8 cellular contexts compared by ENCODE assay signal in the genomic region with DNA sequence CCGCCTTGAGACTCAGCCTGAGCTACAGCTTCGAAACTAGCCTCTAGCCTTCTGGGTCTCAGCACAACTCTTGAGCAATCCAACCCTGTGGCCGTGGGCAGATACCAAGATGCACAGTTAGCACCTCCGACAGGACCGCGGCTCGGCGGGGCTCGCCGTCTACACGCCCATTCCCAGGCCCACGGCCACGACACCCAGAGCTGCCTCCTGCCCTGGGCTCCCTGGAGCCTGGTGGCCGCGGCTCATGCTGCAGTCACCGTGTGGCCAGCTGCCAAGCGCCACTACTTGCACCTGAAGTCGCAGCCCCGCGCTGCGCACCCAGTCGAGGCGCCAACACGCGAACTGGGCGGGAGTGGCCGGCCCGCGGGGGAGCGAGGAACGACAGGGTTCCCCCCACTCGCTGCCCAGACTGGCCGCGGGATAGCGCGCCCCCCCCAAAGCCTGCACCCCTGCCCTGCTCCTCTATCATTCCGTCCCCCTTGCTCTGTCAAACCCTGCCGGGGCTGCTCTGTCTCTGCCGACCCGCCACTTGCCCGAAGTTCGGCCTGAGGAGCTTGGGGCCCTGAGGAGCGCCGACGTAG. TPM values are rescaled to one million over a fixed set of nuclear protein-coding genes. Genes with fewer than 3 reads are reported as not detected.
DNase-seq lines count a peak whose midpoint lies in the region; ATAC-seq and TF ChIP-seq lines count a peak whose summit lies in the region.

No MANE protein-coding gene starts in this region.

- H3K27me3 ChIP-seq in GM23338 (ENCODE audit: insufficient read depth), result no peaks in the 10 kb centered on the region
- H3K27me3 ChIP-seq in cardiac muscle cell, result no peaks in the 10 kb centered on the region

- H3K4me1 ChIP-seq in GM23338 (ENCODE audit: insufficient read depth), result peaks cover 14% of the 10 kb centered on the region; the same call in 1 of the 2 replicates
- H3K4me1 ChIP-seq in cardiac muscle cell (ENCODE audit: low read depth), result peaks cover 14% of the 10 kb centered on the region

- H3K9me2 ChIP-seq in GM23338 (ENCODE audit: insufficient read depth), result no peaks in the 10 kb centered on the region

- TF ChIP-seq CTCF in Calu3 (IDR thresholded peaks at IDR 0.05; ENCODE audit: unreplicated experiment), result no peak
- no peak for TF ChIP-seq CTCF in GM23338 (conservative IDR thresholded peaks at IDR 0.05; ENCODE audit: low read depth in 2 of 2)
- TF ChIP-seq CTCF in cardiac muscle cell (IDR thresholded peaks at IDR 0.05; ENCODE audit: low read depth, low read length), result no peak

- ATAC-seq in GM23338, result peak; percentile 10
- ATAC-seq in HG03175 (IDR thresholded peaks at IDR 0.05; ENCODE audit: unreplicated experiment), result no peak

- H3K27ac ChIP-seq in GM23338 (ENCODE audit: low read depth) (no peak overlapping the region), cardiac muscle cell (peak overlapping the region; percentile 56)

- DNase-seq in Calu3, result peak; percentile 60
- peak; percentile 41 for DNase-seq in GM23338 (ENCODE audit: low spot score)
- peak; percentile 28 for DNase-seq in NCI-H226
- peak; percentile 36 for DNase-seq in activated naive CD4-positive, alpha-beta T cell treated with anti-CD3 and anti-CD28 coated beads, Interleukin-2, amount 50 U/mL, for 16 hours
- peak; percentile 50 to 66 for DNase-seq in cardiac muscle cell (ENCODE audit: low read depth in 1 of 2, low spot score in 1 of 2)
- DNase-seq in posterior vena cava (ENCODE audit: low spot score), result peak; percentile 87
- DNase-seq in inferior parietal cortex (ENCODE audit: extremely low spot score), result no peak

- H3K27ac Mint-ChIP-seq in Calu3 (ENCODE audit: unreplicated experiment) (peak overlapping the region; percentile 77), GM23338 (no peak overlapping the region)

- H3K27me3 Mint-ChIP-seq in Calu3 (ENCODE audit: unreplicated experiment), result no peaks in the 10 kb centered on the region
- H3K27me3 Mint-ChIP-seq in GM23338 (ENCODE audit: insufficient read depth, low read depth, poor library complexity), result peaks cover 10% of the 10 kb centered on the region

- H3K4me1 Mint-ChIP-seq in Calu3 (ENCODE audit: low read depth, unreplicated experiment) (peaks cover 26% of the 10 kb centered on the region), GM23338 (peaks cover 18% of the 10 kb centered on the region)

- BruUV-seq in Calu3 (replicated peaks; lab: Mats Ljungman, UMichigan), result no TSS peak

- H3K36me3 ChIP-seq in GM23338 (ENCODE audit: insufficient read depth) (peaks cover 27% of the 10 kb centered on the region), cardiac muscle cell (peaks cover 6% of the 10 kb centered on the region)

- H3K9me3 ChIP-seq in cardiac muscle cell (ENCODE audit: low read depth), result no peaks in the 10 kb centered on the region

- H3K36me3 Mint-ChIP-seq in Calu3 (ENCODE audit: insufficient read depth, unreplicated experiment) (peaks cover 56% of the 10 kb centered on the region), GM23338 (ENCODE audit: low read depth) (peaks cover 37% of the 10 kb centered on the region)

- no peaks in the 10 kb centered on the region for H3K9me3 Mint-ChIP-seq in Calu3 (ENCODE audit: low read depth, unreplicated experiment)
- H3K9me3 Mint-ChIP-seq in GM23338, result no peaks in the 10 kb centered on the region; the same call in 2 of the 3 replicates

- peaks cover 44% of the 10 kb centered on the region for H3K79me2 ChIP-seq in GM23338 (replicated peaks; ENCODE audit: insufficient read depth)

- H3K4me2 ChIP-seq in GM23338, result peak overlapping the region; percentile 75

- peak overlapping the region; percentile 88 for H2AFZ ChIP-seq in GM23338

- peak overlapping the region; percentile 95 for H3K4me3 Mint-ChIP-seq in Calu3 (ENCODE audit: low read depth, unreplicated experiment)
- peak overlapping the region; percentile 99 for H3K4me3 Mint-ChIP-seq in GM23338

- peaks cover 21% of the 10 kb centered on the region for H4K20me1 ChIP-seq in GM23338 (replicated peaks; ENCODE audit: insufficient read depth)

- intact Hi-C loops in Calu3 (cut with micrococcal nuclease; ENCODE audit: unreplicated experiment) (loop anchor here (5.0 to 10.0 kb wide), 2 partner anchors 66 to 113 kb away; partner anchors contain the start of genes C1orf122 and YRDC), posterior vena cava (cut with DNase I) (no loop called here)

- no peaks in the 10 kb centered on the region for H3F3A ChIP-seq in GM23338 (replicated peaks; ENCODE audit: low read depth)

- CTCF ChIA-PET in Calu3 (lab: Charles Lee), result interaction anchor here (0.5 to 1.7 kb wide), 8 partner anchors 42 to 1270 kb away, joined by 3 to 15 read pairs (median 4); partner anchors contain the start of genes EPHA10, GNL2 and MTF1

- H3K4me3 ChIP-seq in GM23338 (peak overlapping the region; percentile 81), cardiac muscle cell (peak overlapping the region; percentile 41)

TF ChIP-seq in GM23338, 12 proteins besides CTCF, POLR2A, EP300 and RAD21 (continues in another document):
- TF ChIP-seq ZNF331 (CRISPR knock-in tag; IDR thresholded peaks at IDR 0.05; ENCODE audit: low read depth), result no peak
- TF ChIP-seq JUNB (IDR thresholded peaks at IDR 0.05; ENCODE audit: unreplicated experiment), result no peak
- TF ChIP-seq EZH2phosphoT487 (IDR thresholded peaks at IDR 0.05; ENCODE audit: unreplicated experiment), result no peak
- TF ChIP-seq, protein P1, sequence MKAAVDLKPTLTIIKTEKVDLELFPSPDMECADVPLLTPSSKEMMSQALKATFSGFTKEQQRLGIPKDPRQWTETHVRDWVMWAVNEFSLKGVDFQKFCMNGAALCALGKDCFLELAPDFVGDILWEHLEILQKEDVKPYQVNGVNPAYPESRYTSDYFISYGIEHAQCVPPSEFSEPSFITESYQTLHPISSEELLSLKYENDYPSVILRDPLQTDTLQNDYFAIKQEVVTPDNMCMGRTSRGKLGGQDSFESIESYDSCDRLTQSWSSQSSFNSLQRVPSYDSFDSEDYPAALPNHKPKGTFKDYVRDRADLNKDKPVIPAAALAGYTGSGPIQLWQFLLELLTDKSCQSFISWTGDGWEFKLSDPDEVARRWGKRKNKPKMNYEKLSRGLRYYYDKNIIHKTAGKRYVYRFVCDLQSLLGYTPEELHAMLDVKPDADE (IDR thresholded peaks at IDR 0.05), result no peak
- no peak for TF ChIP-seq ZNF114 (CRISPR knock-in tag; IDR thresholded peaks at IDR 0.05)
- TF ChIP-seq, protein P2, sequence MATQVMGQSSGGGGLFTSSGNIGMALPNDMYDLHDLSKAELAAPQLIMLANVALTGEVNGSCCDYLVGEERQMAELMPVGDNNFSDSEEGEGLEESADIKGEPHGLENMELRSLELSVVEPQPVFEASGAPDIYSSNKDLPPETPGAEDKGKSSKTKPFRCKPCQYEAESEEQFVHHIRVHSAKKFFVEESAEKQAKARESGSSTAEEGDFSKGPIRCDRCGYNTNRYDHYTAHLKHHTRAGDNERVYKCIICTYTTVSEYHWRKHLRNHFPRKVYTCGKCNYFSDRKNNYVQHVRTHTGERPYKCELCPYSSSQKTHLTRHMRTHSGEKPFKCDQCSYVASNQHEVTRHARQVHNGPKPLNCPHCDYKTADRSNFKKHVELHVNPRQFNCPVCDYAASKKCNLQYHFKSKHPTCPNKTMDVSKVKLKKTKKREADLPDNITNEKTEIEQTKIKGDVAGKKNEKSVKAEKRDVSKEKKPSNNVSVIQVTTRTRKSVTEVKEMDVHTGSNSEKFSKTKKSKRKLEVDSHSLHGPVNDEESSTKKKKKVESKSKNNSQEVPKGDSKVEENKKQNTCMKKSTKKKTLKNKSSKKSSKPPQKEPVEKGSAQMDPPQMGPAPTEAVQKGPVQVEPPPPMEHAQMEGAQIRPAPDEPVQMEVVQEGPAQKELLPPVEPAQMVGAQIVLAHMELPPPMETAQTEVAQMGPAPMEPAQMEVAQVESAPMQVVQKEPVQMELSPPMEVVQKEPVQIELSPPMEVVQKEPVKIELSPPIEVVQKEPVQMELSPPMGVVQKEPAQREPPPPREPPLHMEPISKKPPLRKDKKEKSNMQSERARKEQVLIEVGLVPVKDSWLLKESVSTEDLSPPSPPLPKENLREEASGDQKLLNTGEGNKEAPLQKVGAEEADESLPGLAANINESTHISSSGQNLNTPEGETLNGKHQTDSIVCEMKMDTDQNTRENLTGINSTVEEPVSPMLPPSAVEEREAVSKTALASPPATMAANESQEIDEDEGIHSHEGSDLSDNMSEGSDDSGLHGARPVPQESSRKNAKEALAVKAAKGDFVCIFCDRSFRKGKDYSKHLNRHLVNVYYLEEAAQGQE (IDR thresholded peaks at IDR 0.05; ENCODE audit: unreplicated experiment), result no peak
- no peak for TF ChIP-seq EZH2 (IDR thresholded peaks at IDR 0.05; ENCODE audit: low read depth, unreplicated experiment)
- TF ChIP-seq NANOG (IDR thresholded peaks at IDR 0.05; ENCODE audit: borderline replicate concordance), result no peak
- TF ChIP-seq STAT1 (IDR thresholded peaks at IDR 0.05; ENCODE audit: unreplicated experiment), result no peak
- no peak for TF ChIP-seq POLR2AphosphoS5 (IDR thresholded peaks at IDR 0.05; ENCODE audit: low read depth)

RNA-seq across cellular contexts. Expression of gene CDCA8, which starts 0.7 kb away (rescaled TPM):
- total RNA-seq in Calu3 (2022) (33.2 and 34.5 TPM in 2 replicates), cardiac muscle cell (4.4 and 30.8 TPM in 2 replicates), posterior vena cava (under 1 TPM; 0.42 to 0.48 TPM)
- total RNA-seq in GM23338 (2014; rRNA removed; shearing (Covaris generic)), result 31.6 and 35.3 TPM in 2 replicates
- polyA plus RNA-seq in GM23338 (2016; fragmentation: Nextera tagmentation; extraction: Ambion mirVana) (37.9 and 38.9 TPM in 2 replicates), cardiac muscle cell (7.0 and 41.8 TPM in 2 replicates)

RNA-seq across cellular contexts. Expression of gene RSPO1, which starts 56.9 kb away (rescaled TPM):
- total RNA-seq in Calu3 (2022) (not detected in 2 replicates), cardiac muscle cell (0.71 and 1.1 TPM in 2 replicates), posterior vena cava (1 to 10 TPM in 1 of 2 donors, under 1 TPM in 1; 0.60 to 1.2 TPM)
- 0.19 TPM in 1 of 2 replicates, not detected in the other for total RNA-seq in GM23338 (2014; rRNA removed; shearing (Covaris generic))
- polyA plus RNA-seq in GM23338 (2016; fragmentation: Nextera tagmentation; extraction: Ambion mirVana) (0.11 and 0.12 TPM in 2 replicates), cardiac muscle cell (0.11 and 1.0 TPM in 2 replicates)
